In the genomic region with DNA sequence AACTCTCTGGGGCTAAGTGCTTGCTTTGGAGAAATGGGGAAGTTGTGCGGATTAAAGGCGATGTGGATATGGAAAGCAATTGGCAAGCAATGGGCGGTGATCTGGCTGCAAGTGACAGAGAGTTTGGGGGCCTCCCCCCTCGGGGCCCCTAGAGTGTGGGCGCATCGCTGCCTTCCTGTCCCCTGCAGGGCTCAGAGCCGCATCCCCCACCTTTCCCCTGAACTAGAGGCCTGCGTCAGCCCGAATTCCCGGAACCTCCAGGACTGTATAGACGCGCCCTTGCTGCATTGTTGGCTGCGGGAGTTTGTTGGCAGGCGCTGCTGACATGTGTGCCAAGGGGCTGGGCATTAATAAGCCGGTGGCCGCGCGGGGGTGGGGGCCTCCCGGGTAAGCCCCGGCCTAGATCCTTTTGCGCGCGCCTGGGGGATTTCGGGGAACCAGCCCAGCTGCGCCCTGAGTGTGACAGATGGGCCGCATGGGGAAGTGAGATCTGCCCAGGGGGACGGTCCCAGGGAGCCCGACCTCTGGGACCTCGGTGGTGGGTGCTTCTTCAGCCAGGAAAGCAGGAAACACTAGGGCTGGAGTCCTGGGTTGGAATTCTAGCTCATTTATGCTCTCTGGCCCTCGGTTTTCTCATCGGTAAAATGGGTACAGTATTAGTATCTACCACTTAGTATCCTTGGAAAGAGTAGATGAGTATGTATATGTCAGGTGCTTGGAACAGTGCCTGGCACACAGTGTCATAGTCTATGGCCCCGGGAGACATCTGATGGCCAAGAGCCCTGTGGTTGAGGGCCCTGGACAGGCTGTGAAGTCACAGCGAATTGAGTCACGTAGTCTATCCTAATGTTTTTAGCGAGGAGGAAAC, we compare ENCODE assay signal across 8 cellular contexts. TPM values are rescaled to one million over a fixed set of nuclear protein-coding genes. Genes with fewer than 3 reads are reported as not detected.
DNase-seq lines count a peak whose midpoint lies in the region; ATAC-seq and TF ChIP-seq lines count a peak whose summit lies in the region.

No MANE protein-coding gene starts in this region.

- ATAC-seq in HG02759 (IDR thresholded peaks at IDR 0.05; ENCODE audit: unreplicated experiment) (peak; percentile 33), HG03565 (IDR thresholded peaks at IDR 0.05; ENCODE audit: unreplicated experiment) (no peak)

- intact Hi-C loops in lower leg skin (cut with DNase I; ENCODE audit: low total_unique reads): no loop called here

- TF ChIP-seq CTCF in GM10266 (IDR thresholded peaks at IDR 0.05; ENCODE audit: control insufficient read depth, insufficient read depth, low read depth, missing control alignments): no peak
- TF ChIP-seq CTCF in lower leg skin (IDR thresholded peaks at IDR 0.05): no peak

- H3K4me3 ChIP-seq in lower leg skin (ENCODE audit: low read depth, poor library complexity, severe bottlenecking): peak overlapping the region; percentile 97

- peak overlapping the region; percentile 83 for H3K27ac Mint-ChIP-seq in activated CD4-positive, alpha-beta T cell treated with anti-CD3 and anti-CD28 coated beads, Interleukin-2, amount 10 ng/mL, durations not matched to agents 7 days and 5 days

- WGBS in lower leg skin, 2 donors: 3% methylated on average over 25 to 35 of the region's 35 CpGs

- peak overlapping the region; percentile 93 for H3K4me3 Mint-ChIP-seq in activated CD4-positive, alpha-beta T cell treated with anti-CD3 and anti-CD28 coated beads, Interleukin-2, amount 10 ng/mL, durations not matched to agents 7 days and 5 days

- H3K4me1 Mint-ChIP-seq in activated CD4-positive, alpha-beta T cell treated with anti-CD3 and anti-CD28 coated beads, Interleukin-2, amount 10 ng/mL, durations not matched to agents 7 days and 5 days: peaks cover 33% of the 10 kb centered on the region

- H3K36me3 Mint-ChIP-seq in activated CD4-positive, alpha-beta T cell treated with anti-CD3 and anti-CD28 coated beads, Interleukin-2, amount 10 ng/mL, durations not matched to agents 7 days and 5 days (ENCODE audit: low read depth): peaks cover 16% of the 10 kb centered on the region

- CTCF ChIA-PET in activated CD4-positive, alpha-beta T cell treated with anti-CD3 and anti-CD28 coated beads, Interleukin-2, amount 10 ng/mL, durations not matched to agents 7 days and 5 days (lab: Charles Lee): interaction anchor here (1.0 to 6.9 kb wide), 10 partner anchors 10 to 200 kb away, joined by 3 to 48 read pairs (median 9); a partner anchor contains a TSS

- DNase-seq in GM10266 (ENCODE audit: extremely low spot score) (peak; percentile 80), NCI-H2227 (lab: John Stamatoyannopoulos, UW; ENCODE audit: unreplicated experiment) (peak; percentile 35), dermis microvascular lymphatic vessel endothelial cell (ENCODE audit: low read depth in 2 of 2) (peak; percentile 66 to 88), lower leg skin (ENCODE audit: low spot score in 2 of 2) (peak; percentile 81 to 97)
- DNase-seq in activated CD4-positive, alpha-beta T cell treated with anti-CD3 and anti-CD28 coated beads, Interleukin-2, amount 10 ng/mL, durations not matched to agents 7 days and 5 days: peak; percentile 25
- DNase-seq in stimulated activated CD4-positive, alpha-beta T cell treated with anti-CD3 and anti-CD28 coated beads, TNF-alpha, amount 100 ng/mL, for 24 hours (ENCODE audit: low read depth in 3 of 3): peak; percentile 31 to 72 (median 48)

- TF ChIP-seq POLR2A in lower leg skin (IDR thresholded peaks at IDR 0.05): no peak

- no peaks in the 10 kb centered on the region for H3K9me3 Mint-ChIP-seq in activated CD4-positive, alpha-beta T cell treated with anti-CD3 and anti-CD28 coated beads, Interleukin-2, amount 10 ng/mL, durations not matched to agents 7 days and 5 days

- POLR2A ChIA-PET in activated CD4-positive, alpha-beta T cell treated with anti-CD3 and anti-CD28 coated beads, Interleukin-2, amount 10 ng/mL, durations not matched to agents 7 days and 5 days (lab: Charles Lee): no interaction called here

- no peaks in the 10 kb centered on the region for H3K27me3 Mint-ChIP-seq in activated CD4-positive, alpha-beta T cell treated with anti-CD3 and anti-CD28 coated beads, Interleukin-2, amount 10 ng/mL, durations not matched to agents 7 days and 5 days

RNA-seq across cellular contexts. Expression of a gene that starts 1.0 kb away (rescaled TPM):
- total RNA-seq in activated CD4-positive, alpha-beta T cell treated with anti-CD3 and anti-CD28 coated beads, Interleukin-2, amount 10 ng/mL, durations not matched to agents 7 days and 5 days: 10 to 100 TPM; 21.9 to 23.8 TPM
- total RNA-seq in dermis microvascular lymphatic vessel endothelial cell (33.8 and 35.1 TPM in 2 replicates), lower leg skin (100 to 1,000 TPM in 1 of 4 donors, 10 to 100 TPM in 3; 47.8 to 112 (median 73.2) TPM)

RNA-seq across cellular contexts. Expression of a gene that starts 44.8 kb away (rescaled TPM):
- under 1 TPM in 1 of 2 experiments, not detected in 1; 0.22 TPM for total RNA-seq in activated CD4-positive, alpha-beta T cell treated with anti-CD3 and anti-CD28 coated beads, Interleukin-2, amount 10 ng/mL, durations not matched to agents 7 days and 5 days
- total RNA-seq in dermis microvascular lymphatic vessel endothelial cell: 0.13 TPM in 2 replicates
- total RNA-seq in lower leg skin: not detected

Comparison
In these comparisons a context has a peak if more than half of its experiments do, and no peak if none do; other contexts are left out.
1. DNase-seq: peak in every context shown above with its lines; median percentile 89 in lower leg skin; 80 in GM10266; 77 in dermis microvascular lymphatic vessel endothelial cell; 48 in stimulated activated CD4-positive, alpha-beta T cell treated with anti-CD3 and anti-CD28 coated beads, TNF-alpha, amount 100 ng/mL, for 24 hours; 35 in NCI-H2227; 25 in activated CD4-positive, alpha-beta T cell treated with anti-CD3 and anti-CD28 coated beads, Interleukin-2, amount 10 ng/mL, durations not matched to agents 7 days and 5 days.